Comparison of ENCODE assay signal across 10 cellular contexts in genomic region chrX:154489182-154489581, GRCh38. TPM values are rescaled to one million over a fixed set of nuclear protein-coding genes. Genes with fewer than 3 reads are reported as not detected.
DNase-seq lines count a peak whose midpoint lies in the region; ATAC-seq and TF ChIP-seq lines count a peak whose summit lies in the region.
"Had no signal": no experiment of that assay in that cellular context is flagged by ENCODE, and none has a peak within 500 bp of the region (broad histone marks: within the 10 kb centered on the region; RNA-seq: fewer than 3 reads in every experiment).

No MANE protein-coding gene starts in this region.

- peaks cover 13% of the 10 kb centered on the region; the same call in 1 of the 2 replicates for H3K79me2 ChIP-seq in KMS-11 (ENCODE audit: insufficient read depth, low read depth)
- peaks cover 22% of the 10 kb centered on the region for H3K79me2 ChIP-seq in osteoblast (ENCODE audit: insufficient read depth, low read length)

- H3K4me2 ChIP-seq in BLaER1 treated with 17β-estradiol and CSF1 and Interleukin-3, amounts not matched to agents 10 nM and 100 nM, result peak overlapping the region; percentile 77 to 89 (median 84)
- H3K4me2 ChIP-seq in KMS-11 (peak overlapping the region; percentile 39; the same call in 1 of the 2 replicates), osteoblast (ENCODE audit: insufficient read depth, low read length) (peak overlapping the region; percentile 84)

- H3K4me1 ChIP-seq in BLaER1 treated with 17β-estradiol and CSF1 and Interleukin-3, amounts not matched to agents 10 nM and 100 nM, result peaks cover 33 to 52% (median 45%) of the 10 kb centered on the region in 10 experiments
- no peaks in the 10 kb centered on the region for H3K4me1 ChIP-seq in KMS-11 (ENCODE audit: low read depth, poor library complexity, severe bottlenecking)
- H3K4me1 ChIP-seq in osteoblast (ENCODE audit: insufficient read depth, low read length), result peaks cover 10% of the 10 kb centered on the region

- H3K27me3 ChIP-seq in BLaER1 treated with 17β-estradiol and CSF1 and Interleukin-3, amounts not matched to agents 10 nM and 100 nM, result peaks cover 13 to 40% (median 26%) of the 10 kb centered on the region in 11 experiments; a peak in 20 of 22 replicates
- H3K27me3 ChIP-seq in KMS-11 (ENCODE audit: insufficient read depth, low read depth) (no peaks in the 10 kb centered on the region), osteoblast (ENCODE audit: insufficient read depth, low read length) (no peaks in the 10 kb centered on the region)

- H3K27ac ChIP-seq in BLaER1 treated with 17β-estradiol and CSF1 and Interleukin-3, amounts not matched to agents 10 nM and 100 nM, result no peak overlapping the region; a peak in 1 of 22 replicates
- H3K27ac ChIP-seq in KMS-11, result no peak overlapping the region
- peak overlapping the region; percentile 87 to 88 for H3K27ac ChIP-seq in coronary artery
- no peak overlapping the region for H3K27ac ChIP-seq in osteoblast (ENCODE audit: low read depth, low read length)

- no peak for ATAC-seq in HG03354 (IDR thresholded peaks at IDR 0.05; ENCODE audit: poor library complexity, severe bottlenecking, unreplicated experiment)

- TF ChIP-seq CTCF in KMS-11 (conservative IDR thresholded peaks at IDR 0.05; ENCODE audit: low read depth, low read length) (no peak), coronary artery (IDR thresholded peaks at IDR 0.05) (no peak), osteoblast (IDR thresholded peaks at IDR 0.05; ENCODE audit: extremely low read depth, low read depth, low read length) (no peak)

- H2AFZ ChIP-seq in KMS-11 (ENCODE audit: low read depth), result no peak overlapping the region
- no peak overlapping the region for H2AFZ ChIP-seq in osteoblast (ENCODE audit: low read length)

- peak overlapping the region in 10 of 11 experiments; percentile 79 to 88 (median 84); a peak in 17 of 22 replicates for H3K9ac ChIP-seq in BLaER1 treated with 17β-estradiol and CSF1 and Interleukin-3, amounts not matched to agents 10 nM and 100 nM
- H3K9ac ChIP-seq in KMS-11, result no peak overlapping the region

- peaks cover 0 to 58% (median 31%) of the 10 kb centered on the region in 11 experiments; a peak in 15 of 22 replicates for H3K9me3 ChIP-seq in BLaER1 treated with 17β-estradiol and CSF1 and Interleukin-3, amounts not matched to agents 10 nM and 100 nM (replicated peaks in 1 of 11)
- no peaks in the 10 kb centered on the region for H3K9me3 ChIP-seq in osteoblast (ENCODE audit: low read depth, low read length)

- peaks cover 0 to 24% (median 11%) of the 10 kb centered on the region in 11 experiments; a peak in 14 of 22 replicates for H3K36me3 ChIP-seq in BLaER1 treated with 17β-estradiol and CSF1 and Interleukin-3, amounts not matched to agents 10 nM and 100 nM
- no peaks in the 10 kb centered on the region for H3K36me3 ChIP-seq in KMS-11 (ENCODE audit: insufficient read depth)
- peaks cover 19% of the 10 kb centered on the region for H3K36me3 ChIP-seq in osteoblast (ENCODE audit: insufficient read depth, low read length)

- no peak for DNase-seq in coronary artery (ENCODE audit: low spot score)
- peak; percentile 58 for DNase-seq in osteoblast (ENCODE audit: insufficient read length, low spot score, missing footprints)
- DNase-seq in DMS153 (lab: John Stamatoyannopoulos, UW), result no peak
- DNase-seq in DMS53 treated with DMSO at 0.1 percent for 48 hours (lab: John Stamatoyannopoulos, UW; ENCODE audit: unreplicated experiment), result no peak
- DNase-seq in globus pallidus (ENCODE audit: low spot score), result no peak
- DNase-seq: central memory CD4-positive, alpha-beta T cell; NCI-H1105 had no signal

- peak overlapping the region in 8 of 10 experiments; percentile 70 to 81 (median 74); a peak in 13 of 20 replicates for H3K4me3 ChIP-seq in BLaER1 treated with 17β-estradiol and CSF1 and Interleukin-3, amounts not matched to agents 10 nM and 100 nM
- H3K4me3 ChIP-seq in KMS-11 (IDR thresholded peaks at IDR 0.05; ENCODE audit: insufficient read depth, low read depth, low read length), result no peak overlapping the region
- H3K4me3 ChIP-seq in coronary artery, result peak overlapping the region; percentile 72
- peak overlapping the region; percentile 73 for H3K4me3 ChIP-seq in osteoblast (ENCODE audit: insufficient read depth, low read length)

- peaks cover 0 to 27% (median 9%) of the 10 kb centered on the region in 11 experiments; a peak in 9 of 22 replicates for H4K20me1 ChIP-seq in BLaER1 treated with 17β-estradiol and CSF1 and Interleukin-3, amounts not matched to agents 10 nM and 100 nM
- H4K20me1 ChIP-seq in KMS-11 (ENCODE audit: insufficient read depth) (no peaks in the 10 kb centered on the region), osteoblast (ENCODE audit: insufficient read depth, low read length) (peaks cover 7% of the 10 kb centered on the region)

RNA-seq across cellular contexts. Expression of gene SLC10A3, which starts 1.2 kb away (rescaled TPM):
- 34.5 and 36.2 TPM in 2 replicates for total RNA-seq in osteoblast

RNA-seq across cellular contexts. Expression of gene UBL4A, which starts 2.8 kb away (rescaled TPM):
- total RNA-seq in osteoblast, result 30.4 and 31.5 TPM in 2 replicates

RNA-seq across cellular contexts. Expression of gene LAGE3, which starts 10.1 kb away (rescaled TPM):
- total RNA-seq in osteoblast, result 16.5 and 21.7 TPM in 2 replicates

RNA-seq across cellular contexts. Expression of gene FAM3A, which starts 26.9 kb away (rescaled TPM):
- total RNA-seq in osteoblast, result 20.6 and 21.4 TPM in 2 replicates

RNA-seq across cellular contexts. Expression of gene PLXNA3, which starts 31.1 kb away (rescaled TPM):
- 15.9 and 18.8 TPM in 2 replicates for total RNA-seq in osteoblast

Comparison
In these comparisons a context has a peak if more than half of its experiments do, and no peak if none do; other contexts are left out.
1. H3K27ac ChIP-seq: peak in coronary artery (2 of 2); none in BLaER1 treated with 17β-estradiol and CSF1 and Interleukin-3, amounts not matched to agents 10 nM and 100 nM (0 of 11), KMS-11 (single experiment) and osteoblast (single experiment).
2. Peak in every context shown above with its lines, with median percentiles within 50 percentile points of each other: H3K4me2 ChIP-seq.